In the genomic region with DNA sequence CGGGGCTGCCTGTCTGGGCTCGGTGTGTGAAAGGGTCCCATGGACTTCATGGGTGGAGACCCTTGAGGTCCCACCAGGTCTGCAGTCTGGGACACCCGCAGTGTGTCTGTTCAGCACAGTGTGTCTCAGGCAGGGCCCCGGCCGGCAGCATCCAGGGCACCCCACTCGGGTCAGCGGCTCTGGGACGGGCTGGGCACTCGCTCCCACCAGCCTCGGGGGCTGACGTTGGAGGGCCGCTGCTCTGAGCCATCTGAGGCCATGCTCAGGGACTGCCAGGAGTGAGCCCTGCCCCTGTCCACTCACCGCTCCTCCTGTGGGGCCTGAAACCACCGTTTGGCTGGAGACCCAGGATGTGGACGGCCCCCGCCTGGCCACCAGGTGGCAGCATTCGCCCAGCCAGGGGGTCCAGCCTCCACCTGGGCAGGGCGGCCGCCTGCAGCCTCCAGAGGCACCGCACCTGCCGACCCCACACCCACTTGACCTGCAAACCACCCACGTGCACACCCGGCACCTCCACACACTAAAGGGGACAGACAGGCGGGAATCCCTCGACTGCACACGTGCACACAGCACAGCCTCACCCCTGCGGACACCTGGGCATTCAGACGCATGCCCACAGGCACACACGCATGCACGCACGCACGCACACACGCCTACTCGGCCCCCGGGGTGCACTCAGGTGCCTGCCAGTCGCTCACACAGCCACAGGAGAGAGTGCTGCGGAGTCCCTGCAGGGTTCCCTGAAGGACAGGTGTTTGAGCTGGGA, we compare ENCODE assay signal across 8 cellular contexts. TPM values are rescaled to one million over a fixed set of nuclear protein-coding genes. Genes with fewer than 3 reads are reported as not detected.
A peak's percentile ranks its signal among the peaks of the same experiment; 100 is the strongest.
DNase-seq lines count a peak whose midpoint lies in the region; ATAC-seq, FAIRE-seq and TF ChIP-seq lines count a peak whose summit lies in the region.

No MANE protein-coding gene starts in this region.

- CTCF ChIA-PET in BJ (lab: Yijun Ruan, JAX) = interaction anchor here (1.9 kb wide), 1 partner anchor 8 kb away, joined by 4 read pairs; no protein-coding TSS in a partner anchor

- TF ChIP-seq CTCF in BJ (IDR thresholded peaks at IDR 0.05; ENCODE audit: insufficient read depth, low read depth, low read length) (peak; percentile 92), bronchial epithelial cell (IDR thresholded peaks at IDR 0.05; ENCODE audit: insufficient read depth, low read length, severe bottlenecking) (peak; percentile 93)

- ATAC-seq in GM21528 (IDR thresholded peaks at IDR 0.05; ENCODE audit: low FRiP score, unreplicated experiment) = peak; percentile 49
- ATAC-seq in HG02840 (IDR thresholded peaks at IDR 0.05; ENCODE audit: low FRiP score, unreplicated experiment) = no peak

- no peak overlapping the region for H3K4me3 ChIP-seq in BJ (ENCODE audit: low read depth, low read length)
- no peak overlapping the region for H3K4me3 ChIP-seq in bronchial epithelial cell (ENCODE audit: low read depth, low read length)

- H3K27me3 ChIP-seq in BJ (ENCODE audit: control insufficient read depth, insufficient read depth, low read length) (no peaks in the 10 kb centered on the region; the same call in 1 of the 2 replicates), bronchial epithelial cell (ENCODE audit: control insufficient read depth, insufficient read depth, low read length) (peaks cover 3% of the 10 kb centered on the region)

- DNase-seq in BJ (ENCODE audit: low read depth) (no peak), NCI-H2107 treated with DMSO at 0.1 percent for 48 hours (lab: John Stamatoyannopoulos, UW; ENCODE audit: unreplicated experiment) (peak; percentile 60), bronchial epithelial cell (ENCODE audit: low read depth) (peak; percentile 41), kidney tubule cell (ENCODE audit: low spot score) (peak; percentile 76)
- DNase-seq in activated CD4-positive, CD25-positive, alpha-beta regulatory T cell treated with anti-CD3 and anti-CD28 coated beads, Interleukin-2, amount 50 U/mL, for 16 hours (ENCODE audit: low read depth, low spot score) = peak; percentile 69
- peak; percentile 66 to 83 for DNase-seq in stimulated activated CD4-positive, alpha-beta T cell treated with anti-CD3 and anti-CD28 coated beads, Interleukin-4, amount 100 ng/mL, for 4 hours

- POLR2A ChIA-PET in BJ (lab: Charles Lee) = no interaction called here

- H3K36me3 ChIP-seq in BJ (ENCODE audit: control insufficient read depth, insufficient read depth, low read length) (no peaks in the 10 kb centered on the region), bronchial epithelial cell (ENCODE audit: control insufficient read depth, insufficient read depth, low read length) (no peaks in the 10 kb centered on the region)

- FAIRE-seq in bronchial epithelial cell (lab: Jason Lieb, UNC) = no peak

RNA-seq across cellular contexts. Expression of a gene that starts 10.1 kb away (rescaled TPM):
- polyA plus RNA-seq in BJ (2011; rRNA removed) = 0.16 and 0.22 TPM in 2 replicates
- polyA minus RNA-seq in BJ (2011; rRNA and poly(A)+ RNA removed) = 0.24 and 0.36 TPM in 2 replicates
- 0.79 and 1.7 TPM in 2 replicates for total RNA-seq in bronchial epithelial cell
